ENCODE assay signal across 5 cellular contexts in the genomic region with DNA sequence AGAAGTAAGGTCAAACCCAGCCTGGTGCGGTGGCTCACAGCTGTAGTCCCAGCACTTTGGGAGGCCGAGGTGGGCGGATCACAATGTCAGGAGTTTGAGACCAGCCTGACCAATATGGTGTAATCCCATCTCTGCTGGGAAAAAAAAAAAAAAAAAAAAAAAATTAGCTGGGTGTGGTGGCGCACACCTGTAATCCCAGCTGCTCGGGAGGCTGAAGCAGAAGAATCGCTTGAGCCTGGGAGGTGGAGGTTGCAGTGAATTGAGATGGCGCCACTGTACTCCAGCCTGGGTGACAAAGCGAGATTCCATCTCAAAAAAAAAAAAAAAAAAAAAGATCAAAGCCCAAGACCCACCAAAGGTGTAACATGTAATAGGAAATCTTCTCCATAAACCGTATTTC. TPM values are rescaled to one million over a fixed set of nuclear protein-coding genes. Genes with fewer than 3 reads are reported as not detected.
DNase-seq lines count a peak whose midpoint lies in the region; ATAC-seq, FAIRE-seq and TF ChIP-seq lines count a peak whose summit lies in the region.
"Not testable (repeated sequence)": the region's sequence is repeated elsewhere in the genome, so short reads cannot be mapped to it uniquely, and the experiment has no call there.

No MANE protein-coding gene starts in this region.

- TF ChIP-seq EP300 in K562 (IDR thresholded peaks at IDR 0.05; ENCODE audit: low read length); HepG2 (IDR thresholded peaks at IDR 0.05; ENCODE audit: low read depth in 2 of 2, low read length in 2 of 2); HepG2 (CRISPR knock-in tag; IDR thresholded peaks at IDR 0.05; ENCODE audit: borderline replicate concordance): not testable (repeated sequence)

- TF ChIP-seq RAD21 in K562 (CRISPR knock-in tag; conservative IDR thresholded peaks at IDR 0.05 in 1 of 2, IDR thresholded peaks at IDR 0.05 in 1 of 2); HepG2 (CRISPR knock-in tag; IDR thresholded peaks at IDR 0.05): not testable (repeated sequence)

- not testable (repeated sequence) for H3K27me3 ChIP-seq in K562 (ENCODE audit: control insufficient read depth in 2 of 2, insufficient read depth in 2 of 2, low read length in 2 of 2); endothelial cell of umbilical vein (ENCODE audit: control insufficient read depth in 2 of 2, insufficient read depth in 2 of 2, low read length in 2 of 2); HepG2 (ENCODE audit: control insufficient read depth in 1 of 2, insufficient read depth in 2 of 2, low read length in 2 of 2)

- H3K36me3 ChIP-seq in HEK293 (ENCODE audit: control insufficient read depth in 2 of 2, insufficient read depth in 1 of 2, low read length in 2 of 2) (peaks cover 5 to 23% of the 10 kb centered on the region in 2 experiments; a peak in 2 of 3 replicates), K562 (ENCODE audit: control insufficient read depth, insufficient read depth, low read length) (peaks cover 19% of the 10 kb centered on the region), HepG2 (replicated peaks in 1 of 2; ENCODE audit: control insufficient read depth in 1 of 2, insufficient read depth in 2 of 2, low read length in 2 of 2) (peaks cover 6 to 11% of the 10 kb centered on the region in 2 experiments; a peak in 2 of 5 replicates)
- H3K36me3 ChIP-seq in endothelial cell of umbilical vein (ENCODE audit: control insufficient read depth in 2 of 2, extremely low read depth in 1 of 2, insufficient read depth in 2 of 2, low read length in 2 of 2) = not testable (repeated sequence)

- H3K9ac ChIP-seq in K562 (ENCODE audit: insufficient read depth in 1 of 2, low read depth in 2 of 2, low read length in 2 of 2); endothelial cell of umbilical vein (replicated peaks; ENCODE audit: extremely low read depth, insufficient read depth, low read length); HepG2 (ENCODE audit: insufficient read depth, low read depth, low read length): not testable (repeated sequence)

- 87% methylated on average over 5 of the region's 9 CpGs for WGBS in K562 (ENCODE audit: insufficient coverage, low coverage, missing lambda C conversion rate)
- WGBS in HepG2 (ENCODE audit: low lambda C conversion rate) = 97% methylated on average over 9 of the region's 9 CpGs

- ATAC-seq in K562, HepG2: not testable (repeated sequence)

- not testable (repeated sequence) for FAIRE-seq in K562 (lab: Jason Lieb, UNC); HepG2 (lab: Jason Lieb, UNC)
- FAIRE-seq in endothelial cell of umbilical vein (lab: Jason Lieb, UNC) = peak; percentile 4
- FAIRE-seq in urothelium cell line (lab: Jason Lieb, UNC) = peak; percentile 20

- not testable (repeated sequence) for DNase-seq in K562 (ENCODE audit: extremely low read depth in 1 of 4, low spot score in 3 of 4); endothelial cell of umbilical vein (ENCODE audit: low read depth, low spot score); HepG2 (ENCODE audit: low spot score); urothelium cell line (ENCODE audit: low spot score)

- H3K27ac ChIP-seq in HEK293 (ENCODE audit: extremely low read depth, low read depth, low read length); endothelial cell of umbilical vein (ENCODE audit: insufficient read depth, low read depth, low read length); HepG2 (ENCODE audit: extremely low read length, insufficient read depth, low read length): not testable (repeated sequence)
- 0 out of 3 replicates have a peak overlapping the region, but pooled peaks have one; percentile 57 for H3K27ac ChIP-seq in K562 (ENCODE audit: extremely low read depth, low read depth, low read length)

- dilution Hi-C loops in endothelial cell of umbilical vein (cut with MboI; ENCODE audit: extremely low pct_ligation_motif_present, low sequenced_read_pairs) = not testable (repeated sequence)

- intact Hi-C loops in K562 (cut with micrococcal nuclease); endothelial cell of umbilical vein (cut with micrococcal nuclease); HepG2 (cut with micrococcal nuclease; ENCODE audit: unreplicated experiment): not testable (repeated sequence)

- peaks cover 87% of the 10 kb centered on the region for H3K79me2 ChIP-seq in K562 (ENCODE audit: control insufficient read depth, insufficient read depth, low read length)
- peaks cover 59% of the 10 kb centered on the region for H3K79me2 ChIP-seq in endothelial cell of umbilical vein (ENCODE audit: control insufficient read depth, insufficient read depth, low read length)
- H3K79me2 ChIP-seq in HepG2 (ENCODE audit: insufficient read depth, low read length) = peaks cover 81% of the 10 kb centered on the region

- not testable (repeated sequence) for H3K9me1 ChIP-seq in K562 (ENCODE audit: control insufficient read depth, insufficient read depth, low read length); endothelial cell of umbilical vein (replicated peaks; ENCODE audit: control insufficient read depth, extremely low read depth, insufficient read depth, low read length)

- TF ChIP-seq CTCF in HEK293 (tag by site-specific recombination; IDR thresholded peaks at IDR 0.05); K562 (IDR thresholded peaks at IDR 0.05 in 2 of 3, conservative IDR thresholded peaks at IDR 0.05 in 1 of 3; ENCODE audit: insufficient read depth in 2 of 3, low read depth in 1 of 3, low read length in 3 of 3); endothelial cell of umbilical vein (IDR thresholded peaks at IDR 0.05; ENCODE audit: extremely low read depth in 1 of 2, insufficient read depth in 1 of 2, low read depth in 1 of 2, low read length in 2 of 2); HepG2 (CRISPR knock-in tag; IDR thresholded peaks at IDR 0.05): not testable (repeated sequence)

- CTCF ChIA-PET in HEK293 (lab: Yijun Ruan, JAX) (interaction anchor here (1.0 to 1.6 kb wide), 3 partner anchors 9 to 89 kb away, joined by 3 to 5 read pairs (median 3); no protein-coding TSS in a partner anchor), endothelial cell of umbilical vein (lab: Charles Lee) (interaction anchor here (0.7 to 2.4 kb wide), 4 partner anchors 9 to 21 kb away, joined by 3 to 9 read pairs (median 3); no protein-coding TSS in a partner anchor)
- CTCF ChIA-PET in K562 (lab: Yijun Ruan, JAX; ENCODE audit: low intra/inter-chr PET ratio); HepG2 (lab: Yijun Ruan, JAX; ENCODE audit: low intra/inter-chr PET ratio, low total read pairs): not testable (repeated sequence)

- POLR2A ChIA-PET in HEK293 (lab: Yijun Ruan, JAX) (interaction anchor here (0.8 to 1.0 kb wide), 3 partner anchors 15 to 365 kb away, joined by 4 to 9 read pairs (median 6); partner anchors contain the start of gene HACD3), K562 (lab: Yijun Ruan, JAX) (interaction anchor here (0.6 to 1.9 kb wide), 7 partner anchors 9 to 146 kb away, joined by 3 to 6 read pairs (median 3); no protein-coding TSS in a partner anchor), HepG2 (lab: Yijun Ruan, JAX) (interaction anchor here (1.2 kb wide), 1 partner anchor 62 kb away, joined by 3 read pairs; the partner anchor contains the start of gene INTS14)
- POLR2A ChIA-PET in endothelial cell of umbilical vein (lab: Charles Lee) = not testable (repeated sequence)

- H4K20me1 ChIP-seq in K562 (replicated peaks; ENCODE audit: control insufficient read depth, insufficient read depth, low read length) = peaks cover 17% of the 10 kb centered on the region
- not testable (repeated sequence) for H4K20me1 ChIP-seq in endothelial cell of umbilical vein (replicated peaks; ENCODE audit: control insufficient read depth, extremely low read depth, insufficient read depth, low read length); HepG2 (ENCODE audit: insufficient read depth, low read length)

- in situ Hi-C loops in K562 (cut with MboI); HepG2 (cut with HindIII; ENCODE audit: extremely low pct_ligation_motif_present, low pct_unique_long_range_greater_than_20kb): not testable (repeated sequence)

- not testable (repeated sequence) for H3K4me3 ChIP-seq in HEK293 (ENCODE audit: low read depth, low read length); K562; endothelial cell of umbilical vein (replicated peaks in 1 of 3; ENCODE audit: insufficient read depth in 1 of 3, low read depth in 1 of 3, low read length in 3 of 3); HepG2 (replicated peaks in 1 of 3; ENCODE audit: insufficient read depth in 1 of 3, low read depth in 2 of 3, low read length in 3 of 3)

- H3K4me1 ChIP-seq in HEK293 (ENCODE audit: control insufficient read depth, insufficient read depth, low read length) (peaks cover 12% of the 10 kb centered on the region; the same call in 1 of the 2 replicates), K562 (replicated peaks in 1 of 2; ENCODE audit: control insufficient read depth in 2 of 2, insufficient read depth in 2 of 2, low read length in 2 of 2) (peaks cover 4 to 25% of the 10 kb centered on the region in 2 experiments; a peak in 3 of 5 replicates), HepG2 (ENCODE audit: insufficient read depth, low read length) (peaks cover 35% of the 10 kb centered on the region)
- not testable (repeated sequence) for H3K4me1 ChIP-seq in endothelial cell of umbilical vein (ENCODE audit: control insufficient read depth, extremely low read depth, insufficient read depth, low read length)

- not testable (repeated sequence) for H3K9me3 ChIP-seq in HEK293 (ENCODE audit: control insufficient read depth, insufficient read depth, low read depth, low read length); K562 (replicated peaks; ENCODE audit: control insufficient read depth, insufficient read depth, low read depth, low read length); endothelial cell of umbilical vein (replicated peaks; ENCODE audit: control insufficient read depth, insufficient read depth, low read length); HepG2 (ENCODE audit: low read length)

- TF ChIP-seq POLR2A in K562 (conservative IDR thresholded peaks at IDR 0.05); endothelial cell of umbilical vein (IDR thresholded peaks at IDR 0.05; ENCODE audit: low read depth, low read length); HepG2 (IDR thresholded peaks at IDR 0.05; ENCODE audit: insufficient read depth in 1 of 2, low read depth in 2 of 2, low read length in 2 of 2): not testable (repeated sequence)

- H3K4me2 ChIP-seq in K562 (ENCODE audit: insufficient read depth, low read length) = peak overlapping the region; percentile 52; the same call in 1 of the 2 replicates
- H3K4me2 ChIP-seq in endothelial cell of umbilical vein (ENCODE audit: insufficient read depth, low read length); HepG2 (ENCODE audit: low read depth, low read length): not testable (repeated sequence)

- H2AFZ ChIP-seq in K562 (ENCODE audit: low read depth, low read length); endothelial cell of umbilical vein (ENCODE audit: low read depth, low read length); HepG2 (ENCODE audit: low read length): not testable (repeated sequence)

- not testable (repeated sequence) for BruUV-seq in K562 (replicated peaks; lab: Mats Ljungman, UMichigan); endothelial cell of umbilical vein (replicated peaks; lab: Mats Ljungman, UMichigan); HepG2 (replicated peaks; lab: Mats Ljungman, UMichigan)

RNA-seq across cellular contexts. Expression of gene HACD3, which starts 19.0 kb away (rescaled TPM):
- total RNA-seq in K562 (2011; cell fraction: chromatin; rRNA removed; ENCODE audit: low replicate concordance) = 79.8 and 109 TPM in 2 replicates
- total RNA-seq in K562 (2011; cell fraction: nucleolus; rRNA removed) = 76.5 and 85.5 TPM in 2 replicates
- total RNA-seq in K562 (2011; cell fraction: nucleoplasm; rRNA removed) = 116 and 173 TPM in 2 replicates
- 72.8 and 84.0 TPM in 2 replicates for total RNA-seq in K562 (2014; rRNA removed)
- 108 and 112 TPM in 2 replicates for total RNA-seq in K562 (2014; rRNA removed; fragmentation: Illumina TruSeq; extraction: Trizol)
- total RNA-seq in K562 (2015; rRNA removed; fragmentation: Illumina TruSeq; extraction: Trizol) = 108 and 113 TPM in 2 replicates
- total RNA-seq in K562 (2021) = 65.9 and 71.0 TPM in 2 replicates
- 88.4 and 117 TPM in 2 replicates for polyA plus RNA-seq in K562 (2011; rRNA removed)
- 44.6 and 64.9 TPM in 2 replicates for polyA plus RNA-seq in K562 (2011; cell fraction: cytosol; rRNA removed)
- polyA plus RNA-seq in K562 (2011; cell fraction: nucleus; rRNA removed) = 21.6 and 25.0 TPM in 2 replicates
- 62.2 and 71.7 TPM in 2 replicates for polyA plus RNA-seq in K562 (2012)
- 95.2 and 108 TPM in 2 replicates for polyA plus RNA-seq in K562 (2014; fragmentation: Illumina TruSeq; extraction: Trizol)
- polyA plus RNA-seq in K562 (2014; fragmentation: Nextera tagmentation; extraction: Ambion mirVana) = 10 to 100 TPM; 48.1 to 59.6 TPM
- 65.0 and 75.2 TPM in 2 replicates for polyA plus RNA-seq in K562 (2014; rRNA removed)
- 96.3 and 102 TPM in 2 replicates for polyA minus RNA-seq in K562 (2011; rRNA and poly(A)+ RNA removed)
- 43.9 and 52.8 TPM in 2 replicates for polyA minus RNA-seq in K562 (2011; cell fraction: cytosol; rRNA and poly(A)+ RNA removed)
- polyA minus RNA-seq in K562 (2011; cell fraction: nucleus; rRNA and poly(A)+ RNA removed) = 24.4 and 28.4 TPM in 2 replicates
- 61.1 and 61.9 TPM in 2 replicates for total RNA-seq in endothelial cell of umbilical vein
- 37.9 and 47.4 TPM in 2 replicates for polyA plus RNA-seq in endothelial cell of umbilical vein
- polyA plus RNA-seq in endothelial cell of umbilical vein (2011; cell fraction: cytosol; rRNA removed) = 59.8 and 64.5 TPM in 2 replicates
- polyA plus RNA-seq in endothelial cell of umbilical vein (2011; cell fraction: nucleus; rRNA removed) = 25.3 and 34.3 TPM in 2 replicates
- polyA plus RNA-seq in endothelial cell of umbilical vein (2012) = 69.2 and 85.2 TPM in 2 replicates
- polyA minus RNA-seq in endothelial cell of umbilical vein = 64.6 and 66.1 TPM in 2 replicates
- polyA minus RNA-seq in endothelial cell of umbilical vein (2011; cell fraction: cytosol; rRNA and poly(A)+ RNA removed) = 58.1 TPM
- 27.6 and 38.2 TPM in 2 replicates for polyA minus RNA-seq in endothelial cell of umbilical vein (2011; cell fraction: nucleus; rRNA and poly(A)+ RNA removed)
- total RNA-seq in HepG2 (2016; rRNA removed; fragmentation: Illumina TruSeq; extraction: Trizol) = 108 and 161 TPM in 2 replicates
- 13.4 and 13.9 TPM in 2 replicates for total RNA-seq in HepG2 (2016; cell fraction: cytosol; rRNA removed; fragmentation: Illumina TruSeq; extraction: Trizol; ENCODE audit: low read depth)
- total RNA-seq in HepG2 (2016; cell fraction: insoluble cytoplasmic fraction; rRNA removed; fragmentation: Illumina TruSeq; extraction: Trizol) = 111 and 164 TPM in 2 replicates
- total RNA-seq in HepG2 (2016; cell fraction: membrane; rRNA removed; fragmentation: Illumina TruSeq; extraction: Trizol) = 45.2 and 51.9 TPM in 2 replicates
- total RNA-seq in HepG2 (2016; cell fraction: nucleus; rRNA removed; fragmentation: Illumina TruSeq; extraction: Trizol) = 114 and 134 TPM in 2 replicates
- polyA plus RNA-seq in HepG2 (2011; rRNA removed) = 71.5 and 73.6 TPM in 2 replicates
- polyA plus RNA-seq in HepG2 (2011; cell fraction: cytosol; rRNA removed) = 49.0 and 79.5 TPM in 2 replicates
- polyA plus RNA-seq in HepG2 (2011; cell fraction: nucleus; rRNA removed) = 13.2 and 18.7 TPM in 2 replicates
- 93.0 and 111 TPM in 2 replicates for polyA plus RNA-seq in HepG2 (2012)
- polyA plus RNA-seq in HepG2 (2016; cell fraction: cytosol; fragmentation: Illumina TruSeq; extraction: Trizol; ENCODE audit: low read depth) = 10.0 and 10.2 TPM in 2 replicates
- 78.4 and 81.1 TPM in 2 replicates for polyA plus RNA-seq in HepG2 (2016; cell fraction: insoluble cytoplasmic fraction; fragmentation: Illumina TruSeq; extraction: Trizol; ENCODE audit: low read depth)
- 21.7 and 24.2 TPM in 2 replicates for polyA plus RNA-seq in HepG2 (2016; cell fraction: membrane; fragmentation: Illumina TruSeq; extraction: Trizol; ENCODE audit: low read depth)
- 124 TPM in 2 replicates for polyA plus RNA-seq in HepG2 (2016; cell fraction: nucleus; fragmentation: Illumina TruSeq; extraction: Trizol; ENCODE audit: insufficient read depth, low read depth)
- polyA minus RNA-seq in HepG2 (2011; rRNA and poly(A)+ RNA removed; ENCODE audit: low replicate concordance) = 84.1 and 114 TPM in 2 replicates
- 61.3 and 74.8 TPM in 2 replicates for polyA minus RNA-seq in HepG2 (2011; cell fraction: cytosol; rRNA and poly(A)+ RNA removed)
- polyA minus RNA-seq in HepG2 (2011; cell fraction: nucleus; rRNA and poly(A)+ RNA removed) = 39.7 and 52.5 TPM in 2 replicates

RNA-seq across cellular contexts. Expression of gene DPP8, which starts 31.8 kb away (rescaled TPM):
- 46.4 and 104 TPM in 2 replicates for total RNA-seq in K562 (2011; cell fraction: chromatin; rRNA removed; ENCODE audit: low replicate concordance)
- total RNA-seq in K562 (2011; cell fraction: nucleolus; rRNA removed) = 37.0 and 41.0 TPM in 2 replicates
- total RNA-seq in K562 (2011; cell fraction: nucleoplasm; rRNA removed) = 51.0 and 67.6 TPM in 2 replicates
- total RNA-seq in K562 (2014; rRNA removed) (36.7 and 42.2 TPM in 2 replicates), K562 (2014; rRNA removed; fragmentation: Illumina TruSeq; extraction: Trizol) (20.7 and 25.3 TPM in 2 replicates), K562 (2015; rRNA removed; fragmentation: Illumina TruSeq; extraction: Trizol) (17.0 and 18.3 TPM in 2 replicates), K562 (2021) (21.2 and 22.0 TPM in 2 replicates), endothelial cell of umbilical vein (34.2 and 35.3 TPM in 2 replicates), HepG2 (2016; rRNA removed; fragmentation: Illumina TruSeq; extraction: Trizol) (26.3 and 34.8 TPM in 2 replicates)
- polyA plus RNA-seq in K562 (2011; rRNA removed) (24.6 and 25.6 TPM in 2 replicates), K562 (2014; fragmentation: Illumina TruSeq; extraction: Trizol) (14.2 and 18.4 TPM in 2 replicates), K562 (2014; fragmentation: Nextera tagmentation; extraction: Ambion mirVana) (1 to 10 TPM; 5.5 to 10.0 TPM), K562 (2014; rRNA removed) (26.8 and 27.6 TPM in 2 replicates), endothelial cell of umbilical vein (9.4 and 12.1 TPM in 2 replicates), HepG2 (2011; rRNA removed) (13.5 and 18.0 TPM in 2 replicates)
- 6.0 and 14.6 TPM in 2 replicates for polyA plus RNA-seq in K562 (2011; cell fraction: cytosol; rRNA removed)
- 18.8 and 24.4 TPM in 2 replicates for polyA plus RNA-seq in K562 (2011; cell fraction: nucleus; rRNA removed)
- polyA plus RNA-seq in K562 (2012) = 18.2 and 20.0 TPM in 2 replicates
- polyA minus RNA-seq in K562 (2011; rRNA and poly(A)+ RNA removed) = 42.0 and 47.1 TPM in 2 replicates
- polyA minus RNA-seq in K562 (2011; cell fraction: cytosol; rRNA and poly(A)+ RNA removed) = 18.7 and 19.2 TPM in 2 replicates
- polyA minus RNA-seq in K562 (2011; cell fraction: nucleus; rRNA and poly(A)+ RNA removed) = 33.8 and 49.0 TPM in 2 replicates
- polyA plus RNA-seq in endothelial cell of umbilical vein (2011; cell fraction: cytosol; rRNA removed) = 12.1 and 13.4 TPM in 2 replicates
- polyA plus RNA-seq in endothelial cell of umbilical vein (2011; cell fraction: nucleus; rRNA removed) = 21.2 and 27.2 TPM in 2 replicates
- 18.3 and 20.9 TPM in 2 replicates for polyA plus RNA-seq in endothelial cell of umbilical vein (2012)
- polyA minus RNA-seq in endothelial cell of umbilical vein = 35.3 and 40.5 TPM in 2 replicates
- polyA minus RNA-seq in endothelial cell of umbilical vein (2011; cell fraction: cytosol; rRNA and poly(A)+ RNA removed) = 29.2 TPM
- polyA minus RNA-seq in endothelial cell of umbilical vein (2011; cell fraction: nucleus; rRNA and poly(A)+ RNA removed) = 47.8 and 61.8 TPM in 2 replicates
- 23.0 and 25.9 TPM in 2 replicates for total RNA-seq in HepG2 (2016; cell fraction: cytosol; rRNA removed; fragmentation: Illumina TruSeq; extraction: Trizol; ENCODE audit: low read depth)
- 26.4 and 32.7 TPM in 2 replicates for total RNA-seq in HepG2 (2016; cell fraction: insoluble cytoplasmic fraction; rRNA removed; fragmentation: Illumina TruSeq; extraction: Trizol)
- total RNA-seq in HepG2 (2016; cell fraction: membrane; rRNA removed; fragmentation: Illumina TruSeq; extraction: Trizol) = 20.1 and 21.7 TPM in 2 replicates
- total RNA-seq in HepG2 (2016; cell fraction: nucleus; rRNA removed; fragmentation: Illumina TruSeq; extraction: Trizol) = 23.4 and 30.5 TPM in 2 replicates
- polyA plus RNA-seq in HepG2 (2011; cell fraction: cytosol; rRNA removed) = 9.2 and 11.8 TPM in 2 replicates
- 9.5 and 12.0 TPM in 2 replicates for polyA plus RNA-seq in HepG2 (2011; cell fraction: nucleus; rRNA removed)
- 15.2 and 16.0 TPM in 2 replicates for polyA plus RNA-seq in HepG2 (2012)
- polyA plus RNA-seq in HepG2 (2016; cell fraction: cytosol; fragmentation: Illumina TruSeq; extraction: Trizol; ENCODE audit: low read depth) = 7.7 and 8.5 TPM in 2 replicates
- 18.8 and 20.8 TPM in 2 replicates for polyA plus RNA-seq in HepG2 (2016; cell fraction: insoluble cytoplasmic fraction; fragmentation: Illumina TruSeq; extraction: Trizol; ENCODE audit: low read depth)
- 6.8 and 8.8 TPM in 2 replicates for polyA plus RNA-seq in HepG2 (2016; cell fraction: membrane; fragmentation: Illumina TruSeq; extraction: Trizol; ENCODE audit: low read depth)
- 17.3 and 23.0 TPM in 2 replicates for polyA plus RNA-seq in HepG2 (2016; cell fraction: nucleus; fragmentation: Illumina TruSeq; extraction: Trizol; ENCODE audit: insufficient read depth, low read depth)
- 18.4 and 28.2 TPM in 2 replicates for polyA minus RNA-seq in HepG2 (2011; rRNA and poly(A)+ RNA removed; ENCODE audit: low replicate concordance)
- polyA minus RNA-seq in HepG2 (2011; cell fraction: cytosol; rRNA and poly(A)+ RNA removed) = 22.0 and 23.1 TPM in 2 replicates
- 62.6 and 67.9 TPM in 2 replicates for polyA minus RNA-seq in HepG2 (2011; cell fraction: nucleus; rRNA and poly(A)+ RNA removed)
